In genomic region chr13:74082741-74083160, GRCh38 we compare ENCODE assay signal across 19 cellular contexts. TPM values are rescaled to one million over a fixed set of nuclear protein-coding genes. Genes with fewer than 3 reads are reported as not detected.
A peak's percentile ranks its signal among the peaks of the same experiment; 100 is the strongest.
DNase-seq lines count a peak whose midpoint lies in the region; ATAC-seq and TF ChIP-seq lines count a peak whose summit lies in the region.
"Had no signal": no experiment of that assay in that cellular context is flagged by ENCODE, and none has a peak within 500 bp of the region (broad histone marks: within the 10 kb centered on the region; RNA-seq: fewer than 3 reads in every experiment).

No MANE protein-coding gene starts in this region.

- intact Hi-C loops in right lobe of liver (cut with DNase I) (no loop called here), Right ventricle myocardium inferior (cut with DNase I) (no loop called here)

- no peaks in the 10 kb centered on the region for H3K36me3 ChIP-seq in right lobe of liver
- H3K36me3 ChIP-seq in BE2C: no peaks in the 10 kb centered on the region
- H3K36me3 ChIP-seq: HAP-1 had no signal

- H3K4me3 Mint-ChIP-seq in stimulated activated naive CD8-positive, alpha-beta T cell treated with anti-CD3 and anti-CD28 coated beads, Interleukin-15, Interleukin-2, amounts not matched to agents 100 ng/mL and 50 ng/mL, for 24 hours: no peak overlapping the region
- H3K4me3 Mint-ChIP-seq in stimulated activated naive CD8-positive, alpha-beta T cell treated with anti-CD3 and anti-CD28 coated beads, Interleukin-15, amount 100 ng/mL, for 72 hours: no peak overlapping the region
- H3K4me3 Mint-ChIP-seq in T-helper 17 cell: no peak overlapping the region
- H3K4me3 Mint-ChIP-seq: CD4-positive, CD25-positive, alpha-beta regulatory T cell had no signal

- H3K4me3 ChIP-seq in right lobe of liver (no peak overlapping the region), BE2C (ENCODE audit: low read depth, low read length) (no peak overlapping the region)
- H3K4me3 ChIP-seq: HAP-1, K562 had no signal

- H3K4me1 ChIP-seq in right lobe of liver (peaks cover 0 to 22% (median 0%) of the 10 kb centered on the region in 4 donors), BE2C (no peaks in the 10 kb centered on the region)

- no peak for ATAC-seq in stimulated activated naive CD8-positive, alpha-beta T cell treated with anti-CD3 and anti-CD28 coated beads, Interleukin-15, amount 100 ng/mL, for 72 hours
- ATAC-seq in T-helper 17 cell: no peak
- ATAC-seq in right lobe of liver: peak; percentile 66 to 83 (median 76)
- ATAC-seq in Right ventricle myocardium inferior: no peak
- ATAC-seq: K562 had no signal

- no peak for TF ChIP-seq CTCF in right lobe of liver (IDR thresholded peaks at IDR 0.05)
- no peak for TF ChIP-seq CTCF in BE2C (IDR thresholded peaks at IDR 0.05; ENCODE audit: low read depth, low read length)

- H3K9me3 ChIP-seq in T-helper 17 cell (ENCODE audit: control insufficient read depth, low read length, poor library complexity, severe bottlenecking) (no peaks in the 10 kb centered on the region), right lobe of liver (no peaks in the 10 kb centered on the region), BE2C (no peaks in the 10 kb centered on the region)
- H3K9me3 ChIP-seq: HAP-1 had no signal

- DNase-seq in stimulated activated naive CD8-positive, alpha-beta T cell treated with anti-CD3 and anti-CD28 coated beads, Interleukin-15, amount 100 ng/mL, for 72 hours: no peak
- DNase-seq in T-helper 17 cell (no peak), right lobe of liver (no peak), KG1 (lab: John Stamatoyannopoulos, UW) (no peak), Right ventricle myocardium inferior (ENCODE audit: missing footprints) (no peak), BE2C (no peak)
- DNase-seq: CD4-positive, CD25-positive, alpha-beta regulatory T cell; DMS79; MV-4-11; NCI-H1436; NCI-H2029; NCI-H2171; NCI-H446; NCI-H69; SHP77 treated with DMSO at 0.1 percent for 48 hours had no signal

- WGBS in right lobe of liver (ENCODE audit: insufficient coverage, low coverage, low lambda C conversion rate, missing lambda C conversion rate): 25% methylated on average over 3 of the region's 3 CpGs

- peak overlapping the region; percentile 57 for H3K27ac Mint-ChIP-seq in stimulated activated naive CD8-positive, alpha-beta T cell treated with anti-CD3 and anti-CD28 coated beads, Interleukin-15, Interleukin-2, amounts not matched to agents 100 ng/mL and 50 ng/mL, for 24 hours
- no peak overlapping the region for H3K27ac Mint-ChIP-seq in stimulated activated naive CD8-positive, alpha-beta T cell treated with anti-CD3 and anti-CD28 coated beads, Interleukin-15, amount 100 ng/mL, for 72 hours
- peak overlapping the region; percentile 37 for H3K27ac Mint-ChIP-seq in T-helper 17 cell

- peaks cover 75% of the 10 kb centered on the region for H3K4me1 Mint-ChIP-seq in stimulated activated naive CD8-positive, alpha-beta T cell treated with anti-CD3 and anti-CD28 coated beads, Interleukin-15, Interleukin-2, amounts not matched to agents 100 ng/mL and 50 ng/mL, for 24 hours (ENCODE audit: low read depth)
- peaks cover 53% of the 10 kb centered on the region for H3K4me1 Mint-ChIP-seq in stimulated activated naive CD8-positive, alpha-beta T cell treated with anti-CD3 and anti-CD28 coated beads, Interleukin-15, amount 100 ng/mL, for 72 hours
- H3K4me1 Mint-ChIP-seq in T-helper 17 cell: peaks cover 43% of the 10 kb centered on the region

- no peak for TF ChIP-seq POLR2A in right lobe of liver (IDR thresholded peaks at IDR 0.05)

- H3K36me3 Mint-ChIP-seq in stimulated activated naive CD8-positive, alpha-beta T cell treated with anti-CD3 and anti-CD28 coated beads, Interleukin-15, Interleukin-2, amounts not matched to agents 100 ng/mL and 50 ng/mL, for 24 hours (ENCODE audit: low read depth): peaks cover 37% of the 10 kb centered on the region
- H3K36me3 Mint-ChIP-seq in T-helper 17 cell (ENCODE audit: low read depth): peaks cover 2% of the 10 kb centered on the region

- H3K27me3 ChIP-seq in right lobe of liver: no peaks in the 10 kb centered on the region
- no peaks in the 10 kb centered on the region for H3K27me3 ChIP-seq in BE2C

- H3K27me3 Mint-ChIP-seq in stimulated activated naive CD8-positive, alpha-beta T cell treated with anti-CD3 and anti-CD28 coated beads, Interleukin-15, Interleukin-2, amounts not matched to agents 100 ng/mL and 50 ng/mL, for 24 hours: no peaks in the 10 kb centered on the region
- no peaks in the 10 kb centered on the region for H3K27me3 Mint-ChIP-seq in stimulated activated naive CD8-positive, alpha-beta T cell treated with anti-CD3 and anti-CD28 coated beads, Interleukin-15, amount 100 ng/mL, for 72 hours
- no peaks in the 10 kb centered on the region for H3K27me3 Mint-ChIP-seq in T-helper 17 cell
- H3K27me3 Mint-ChIP-seq: CD4-positive, CD25-positive, alpha-beta regulatory T cell had no signal

- H3K9me3 Mint-ChIP-seq in stimulated activated naive CD8-positive, alpha-beta T cell treated with anti-CD3 and anti-CD28 coated beads, Interleukin-15, Interleukin-2, amounts not matched to agents 100 ng/mL and 50 ng/mL, for 24 hours: no peaks in the 10 kb centered on the region
- H3K9me3 Mint-ChIP-seq in stimulated activated naive CD8-positive, alpha-beta T cell treated with anti-CD3 and anti-CD28 coated beads, Interleukin-15, amount 100 ng/mL, for 72 hours: no peaks in the 10 kb centered on the region

- H3K27ac ChIP-seq in right lobe of liver: peak overlapping the region in 1 of 3 donors; percentile 61

RNA-seq across cellular contexts. Expression of gene KLF12, which starts 51.5 kb away (rescaled TPM):
- 10 to 100 TPM; 88.9 to 97.6 TPM for total RNA-seq in T-helper 17 cell
- total RNA-seq in right lobe of liver: 10 to 100 TPM in 3 of 6 experiments, 1 to 10 TPM in 3; 6.0 to 20.7 (median 10.4) TPM
- 18.9 TPM for total RNA-seq in Right ventricle myocardium inferior
- polyA plus RNA-seq in BE2C (2012; ENCODE audit: insufficient read depth, insufficient read length, low read depth): 3.7 TPM
- total RNA-seq: G401 had no signal

Comparison
In these comparisons a context has a peak if more than half of its experiments do, and no peak if none do; other contexts are left out.
1. H3K27ac Mint-ChIP-seq: peak in stimulated activated naive CD8-positive, alpha-beta T cell treated with anti-CD3 and anti-CD28 coated beads, Interleukin-15, Interleukin-2, amounts not matched to agents 100 ng/mL and 50 ng/mL, for 24 hours (single experiment) and T-helper 17 cell (single experiment); none in stimulated activated naive CD8-positive, alpha-beta T cell treated with anti-CD3 and anti-CD28 coated beads, Interleukin-15, amount 100 ng/mL, for 72 hours (0 of 2).
2. ATAC-seq: peak in right lobe of liver (4 of 4); none in stimulated activated naive CD8-positive, alpha-beta T cell treated with anti-CD3 and anti-CD28 coated beads, Interleukin-15, amount 100 ng/mL, for 72 hours (single experiment), T-helper 17 cell (single experiment) and Right ventricle myocardium inferior (single experiment).